ENCODE assay signal across 15 cellular contexts in genomic region chr1:203270448-203270847, GRCh38. TPM values are rescaled to one million over a fixed set of nuclear protein-coding genes. Genes with fewer than 3 reads are reported as not detected.
A peak's percentile ranks its signal among the peaks of the same experiment; 100 is the strongest.
DNase-seq lines count a peak whose midpoint lies in the region; ATAC-seq and TF ChIP-seq lines count a peak whose summit lies in the region.
"Had no signal": no experiment of that assay in that cellular context is flagged by ENCODE, and none has a peak within 500 bp of the region (broad histone marks: within the 10 kb centered on the region; RNA-seq: fewer than 3 reads in every experiment).

No MANE protein-coding gene starts in this region.

- WGBS in psoas muscle, 3 donors: 73 to 81% (median 79%) methylated on average over 4 of the region's 4 CpGs

- ATAC-seq in activated CD8-positive, alpha-beta memory T cell treated with anti-CD3 and anti-CD28 coated beads, Interleukin-2, amount 10 ng/mL, durations not matched to agents 7 days and 5 days: no peak
- ATAC-seq in psoas muscle (no peak), HG02763 (IDR thresholded peaks at IDR 0.05; ENCODE audit: unreplicated experiment) (no peak)

- no peaks in the 10 kb centered on the region for H3K27me3 ChIP-seq in OCI-LY1 (ENCODE audit: insufficient read depth, low read length)
- H3K27me3 ChIP-seq in psoas muscle (ENCODE audit: insufficient read depth in 3 of 3, low read length in 2 of 3): no peaks in the 10 kb centered on the region
- H3K27me3 ChIP-seq: right lobe of liver had no signal

- CTCF ChIA-PET in activated CD8-positive, alpha-beta memory T cell treated with anti-CD3 and anti-CD28 coated beads, Interleukin-2, amount 10 ng/mL, durations not matched to agents 7 days and 5 days (lab: Charles Lee): interaction anchor here (0.6 to 21.9 kb wide), 17 partner anchors 8 to 431 kb away, joined by 3 to 806 read pairs (median 6); partner anchors contain the start of genes BTG2 and PRELP

- H2AFZ ChIP-seq in OCI-LY1 (ENCODE audit: low read length): no peak overlapping the region

- no peaks in the 10 kb centered on the region for H3K9me3 ChIP-seq in OCI-LY1 (ENCODE audit: low read length)
- H3K9me3 ChIP-seq in psoas muscle: no peaks in the 10 kb centered on the region
- H3K9me3 ChIP-seq: right lobe of liver, SJSA1 had no signal

- H3K4me1 Mint-ChIP-seq in activated CD8-positive, alpha-beta memory T cell treated with anti-CD3 and anti-CD28 coated beads, Interleukin-2, amount 10 ng/mL, durations not matched to agents 7 days and 5 days: peaks cover 49% of the 10 kb centered on the region
- H3K4me1 Mint-ChIP-seq in endothelial cell (ENCODE audit: unreplicated experiment): peaks cover 3% of the 10 kb centered on the region

- no peak overlapping the region for H3K4me3 Mint-ChIP-seq in activated CD8-positive, alpha-beta memory T cell treated with anti-CD3 and anti-CD28 coated beads, Interleukin-2, amount 10 ng/mL, durations not matched to agents 7 days and 5 days
- H3K4me3 Mint-ChIP-seq in endothelial cell (ENCODE audit: unreplicated experiment): no peak overlapping the region
- H3K4me3 Mint-ChIP-seq: neural crest cell had no signal

- H3K9me3 Mint-ChIP-seq in activated CD8-positive, alpha-beta memory T cell treated with anti-CD3 and anti-CD28 coated beads, Interleukin-2, amount 10 ng/mL, durations not matched to agents 7 days and 5 days (ENCODE audit: low read depth): no peaks in the 10 kb centered on the region
- H3K9me3 Mint-ChIP-seq in endothelial cell (ENCODE audit: unreplicated experiment): no peaks in the 10 kb centered on the region
- H3K9me3 Mint-ChIP-seq: neural crest cell had no signal

- H3K4me1 ChIP-seq in OCI-LY1 (ENCODE audit: insufficient read depth, low read length, severe bottlenecking) (peaks cover 85% of the 10 kb centered on the region), psoas muscle (peaks cover 59% of the 10 kb centered on the region)

- no peaks in the 10 kb centered on the region for H4K20me1 ChIP-seq in OCI-LY1 (ENCODE audit: insufficient read depth, low read length)

- intact Hi-C loops in psoas muscle (cut with DNase I): loop anchor here in 1 of 2 donors (2.0 to 5.0 kb wide), 2 partner anchors 70 to 217 kb away; no protein-coding TSS in a partner anchor

- H3K36me3 Mint-ChIP-seq in activated CD8-positive, alpha-beta memory T cell treated with anti-CD3 and anti-CD28 coated beads, Interleukin-2, amount 10 ng/mL, durations not matched to agents 7 days and 5 days: no peaks in the 10 kb centered on the region
- H3K36me3 Mint-ChIP-seq in endothelial cell (ENCODE audit: low read depth, unreplicated experiment): no peaks in the 10 kb centered on the region

- H3K27ac ChIP-seq in OCI-LY1 (ENCODE audit: low read depth, low read length, poor library complexity, severe bottlenecking) (peak overlapping the region; percentile 98), psoas muscle (peak overlapping the region; percentile 78)
- H3K27ac ChIP-seq: coronary artery, right lobe of liver, SJSA1 had no signal

- H3K9ac ChIP-seq in OCI-LY1 (ENCODE audit: low read length): peak overlapping the region; percentile 96; the same call in 1 of the 2 replicates

- no peaks in the 10 kb centered on the region for H3K79me2 ChIP-seq in OCI-LY1 (ENCODE audit: insufficient read depth, low read length)

- H3K36me3 ChIP-seq in OCI-LY1 (ENCODE audit: insufficient read depth, low read length) (no peaks in the 10 kb centered on the region), psoas muscle (ENCODE audit: insufficient read depth in 1 of 2, low read depth in 1 of 2) (no peaks in the 10 kb centered on the region)
- H3K36me3 ChIP-seq: right lobe of liver, SJSA1 had no signal

- peak overlapping the region; percentile 62 for H3K27ac Mint-ChIP-seq in activated CD8-positive, alpha-beta memory T cell treated with anti-CD3 and anti-CD28 coated beads, Interleukin-2, amount 10 ng/mL, durations not matched to agents 7 days and 5 days
- no peak overlapping the region for H3K27ac Mint-ChIP-seq in endothelial cell (ENCODE audit: unreplicated experiment)

- peak overlapping the region; percentile 90; the same call in 1 of the 2 replicates for H3K4me2 ChIP-seq in OCI-LY1 (ENCODE audit: low read length)

- no peak for DNase-seq in activated CD8-positive, alpha-beta memory T cell treated with anti-CD3 and anti-CD28 coated beads, Interleukin-2, amount 10 ng/mL, durations not matched to agents 7 days and 5 days
- DNase-seq in activated CD8-positive, alpha-beta memory T cell treated with anti-CD3 and anti-CD28 coated beads for 24 hours: no peak
- DNase-seq in endothelial cell (ENCODE audit: low spot score) (no peak), psoas muscle (no peak), GM10266 (ENCODE audit: extremely low spot score) (no peak)
- DNase-seq in stimulated activated CD8-positive, alpha-beta memory T cell treated with anti-CD3 and anti-CD28 coated beads, Interleukin-4, amount 100 ng/mL, for 48 hours: no peak
- DNase-seq: right lobe of liver had no signal

- no peaks in the 10 kb centered on the region for H3F3A ChIP-seq in OCI-LY1 (ENCODE audit: insufficient read depth, low read length)

- H3K27me3 Mint-ChIP-seq in activated CD8-positive, alpha-beta memory T cell treated with anti-CD3 and anti-CD28 coated beads, Interleukin-2, amount 10 ng/mL, durations not matched to agents 7 days and 5 days: peaks cover 2% of the 10 kb centered on the region
- peaks cover 3% of the 10 kb centered on the region for H3K27me3 Mint-ChIP-seq in endothelial cell (ENCODE audit: unreplicated experiment)

- TF ChIP-seq CTCF in OCI-LY1 (IDR thresholded peaks at IDR 0.05; ENCODE audit: low read length) (peak; percentile 26; the same call in 1 of the 2 replicates), endothelial cell (IDR thresholded peaks at IDR 0.05; ENCODE audit: unreplicated experiment) (peak; percentile 16), psoas muscle (IDR thresholded peaks at IDR 0.05) (no peak), GM10266 (IDR thresholded peaks at IDR 0.05; ENCODE audit: control insufficient read depth, insufficient read depth, low read depth, missing control alignments) (no peak)

- H3K9me2 ChIP-seq in OCI-LY1 (ENCODE audit: low read depth, low read length): no peaks in the 10 kb centered on the region

- H3K4me3 ChIP-seq in OCI-LY1 (ENCODE audit: low read depth, low read length, poor library complexity, severe bottlenecking) (no peak overlapping the region), psoas muscle (no peak overlapping the region)
- H3K4me3 ChIP-seq: coronary artery, right lobe of liver, SJSA1 had no signal

RNA-seq across cellular contexts. Expression of gene BTG2, which starts 34.9 kb away (rescaled TPM):
- total RNA-seq in activated CD8-positive, alpha-beta memory T cell treated with anti-CD3 and anti-CD28 coated beads, Interleukin-2, amount 10 ng/mL, durations not matched to agents 7 days and 5 days: 100 to 1,000 TPM in 1 of 2 experiments, 10 to 100 TPM in 1; 72.2 to 142 TPM
- total RNA-seq in endothelial cell (ENCODE audit: unreplicated experiment) (80.0 TPM), psoas muscle (100 to 1,000 TPM in 3 of 4 donors, 10 to 100 TPM in 1; 83.0 to 360 (median 224) TPM)
- polyA plus RNA-seq in psoas muscle: 100 to 1,000 TPM in 1 of 3 donors, 10 to 100 TPM in 2; 17.6 to 119 (median 60.4) TPM

RNA-seq across cellular contexts. Expression of gene CHIT1, which starts 41.0 kb away (rescaled TPM):
- under 1 TPM; 0.41 to 0.94 TPM for total RNA-seq in activated CD8-positive, alpha-beta memory T cell treated with anti-CD3 and anti-CD28 coated beads, Interleukin-2, amount 10 ng/mL, durations not matched to agents 7 days and 5 days
- total RNA-seq in endothelial cell (ENCODE audit: unreplicated experiment) (not detected), psoas muscle (under 1 TPM in 2 of 4 donors, not detected in 2; 0.08 to 0.27 TPM)
- under 1 TPM in 2 of 3 donors, not detected in 1; 0.04 to 0.10 TPM for polyA plus RNA-seq in psoas muscle
- total RNA-seq: G401, glomerular endothelial cell, NCI-H460, neural crest cell, SJSA1 had no signal

Comparison
In these comparisons a context has a peak if more than half of its experiments do, and no peak if none do; other contexts are left out.
1. CTCF ChIP-seq: peak in OCI-LY1 (single experiment) and endothelial cell (single experiment); none in psoas muscle (single experiment) and GM10266 (single experiment).